Comparison of ENCODE assay signal across 21 cellular contexts in genomic region chr1:152517237-152517811, GRCh38. TPM values are rescaled to one million over a fixed set of nuclear protein-coding genes. Genes with fewer than 3 reads are reported as not detected.
DNase-seq lines count a peak whose midpoint lies in the region; ATAC-seq and TF ChIP-seq lines count a peak whose summit lies in the region.
"Had no signal": no experiment of that assay in that cellular context is flagged by ENCODE, and none has a peak within 500 bp of the region (broad histone marks: within the 10 kb centered on the region; RNA-seq: fewer than 3 reads in every experiment).

No MANE protein-coding gene starts in this region.

- no peak overlapping the region for H3K27ac Mint-ChIP-seq in activated T-helper 2 cell treated with anti-CD3 and anti-CD28 coated beads, Interferon-gamma antibody, Interleukin-2, Interleukin-4, amounts not matched to agents 10 μg/mL and 5 μg/mL and 100 μg/mL, durations not matched to agents 14 hours and 24 hours and 36 hours
- H3K27ac Mint-ChIP-seq: activated CD4-positive, alpha-beta T cell treated with anti-CD3 and anti-CD28 coated beads, Interleukin-2, amount 10 ng/mL, durations not matched to agents 24 days and 14 days; mesothelial cell of epicardium; stimulated activated naive CD8-positive, alpha-beta T cell treated with anti-CD3 and anti-CD28 coated beads, Interleukin-15, amount 100 ng/mL, for 72 hours had no signal

- CTCF ChIA-PET in RWPE1 (lab: Yijun Ruan, JAX), result interaction anchor here (0.6 to 0.7 kb wide), 2 partner anchors 11 to 174 kb away, joined by 3 read pairs; no protein-coding TSS in a partner anchor

- TF ChIP-seq CTCF in right atrium auricular region (IDR thresholded peaks at IDR 0.05) (no peak), RWPE1 (conservative IDR thresholded peaks at IDR 0.05; ENCODE audit: low read depth) (no peak), fibroblast of the aortic adventitia (IDR thresholded peaks at IDR 0.05; ENCODE audit: insufficient read depth, low read length) (no peak)

- ATAC-seq in left cardiac atrium (peak in 1 of 2 donors; percentile 24), HG02623 (IDR thresholded peaks at IDR 0.05; ENCODE audit: unreplicated experiment) (no peak)
- ATAC-seq: stimulated activated naive CD8-positive, alpha-beta T cell treated with anti-CD3 and anti-CD28 coated beads, Interleukin-15, amount 100 ng/mL, for 72 hours had no signal

- no peaks in the 10 kb centered on the region for H3K9me3 ChIP-seq in right atrium auricular region
- H3K9me3 ChIP-seq: HAP-1, upper lobe of left lung had no signal

- H3K36me3 ChIP-seq in right atrium auricular region, result no peaks in the 10 kb centered on the region
- H3K36me3 ChIP-seq: HAP-1, upper lobe of left lung had no signal

- H3K9me3 Mint-ChIP-seq in activated T-helper 2 cell treated with anti-CD3 and anti-CD28 coated beads, Interferon-gamma antibody, Interleukin-2, Interleukin-4, amounts not matched to agents 10 μg/mL and 5 μg/mL and 100 μg/mL, durations not matched to agents 14 hours and 24 hours and 36 hours, result no peaks in the 10 kb centered on the region
- H3K9me3 Mint-ChIP-seq: activated CD4-positive, alpha-beta T cell treated with anti-CD3 and anti-CD28 coated beads, Interleukin-2, amount 10 ng/mL, durations not matched to agents 24 days and 14 days; stimulated activated naive CD8-positive, alpha-beta T cell treated with anti-CD3 and anti-CD28 coated beads, Interleukin-15, amount 100 ng/mL, for 72 hours had no signal

- peaks cover 42% of the 10 kb centered on the region for H3K27me3 Mint-ChIP-seq in activated T-helper 2 cell treated with anti-CD3 and anti-CD28 coated beads, Interferon-gamma antibody, Interleukin-2, Interleukin-4, amounts not matched to agents 10 μg/mL and 5 μg/mL and 100 μg/mL, durations not matched to agents 14 hours and 24 hours and 36 hours (ENCODE audit: low read depth)

- H3K4me1 Mint-ChIP-seq in activated T-helper 2 cell treated with anti-CD3 and anti-CD28 coated beads, Interferon-gamma antibody, Interleukin-2, Interleukin-4, amounts not matched to agents 10 μg/mL and 5 μg/mL and 100 μg/mL, durations not matched to agents 14 hours and 24 hours and 36 hours (ENCODE audit: low read depth), result no peaks in the 10 kb centered on the region
- H3K4me1 Mint-ChIP-seq: activated CD4-positive, alpha-beta T cell treated with anti-CD3 and anti-CD28 coated beads, Interleukin-2, amount 10 ng/mL, durations not matched to agents 24 days and 14 days; mesothelial cell of epicardium; stimulated activated naive CD8-positive, alpha-beta T cell treated with anti-CD3 and anti-CD28 coated beads, Interleukin-15, amount 100 ng/mL, for 72 hours had no signal

- no peaks in the 10 kb centered on the region for H3K36me3 Mint-ChIP-seq in activated T-helper 2 cell treated with anti-CD3 and anti-CD28 coated beads, Interferon-gamma antibody, Interleukin-2, Interleukin-4, amounts not matched to agents 10 μg/mL and 5 μg/mL and 100 μg/mL, durations not matched to agents 14 hours and 24 hours and 36 hours (ENCODE audit: low read depth)
- H3K36me3 Mint-ChIP-seq: CD14-positive monocyte, mesothelial cell of epicardium had no signal

- intact Hi-C loops in left cardiac atrium (cut with DNase I), result no loop called here
- intact Hi-C loops in activated T-helper 2 cell treated with anti-CD3 and anti-CD28 coated beads, Interferon-gamma antibody, Interleukin-2, Interleukin-4, amounts not matched to agents 10 μg/mL and 5 μg/mL and 100 μg/mL, durations not matched to agents 14 hours and 24 hours and 36 hours (cut with micrococcal nuclease), result no loop called here

- no peak overlapping the region for H3K4me3 ChIP-seq in right atrium auricular region
- H3K4me3 ChIP-seq in fibroblast of the aortic adventitia (ENCODE audit: low read depth, low read length), result no peak overlapping the region
- H3K4me3 ChIP-seq: HAP-1, upper lobe of left lung had no signal

- no peak overlapping the region for H3K4me3 Mint-ChIP-seq in activated T-helper 2 cell treated with anti-CD3 and anti-CD28 coated beads, Interferon-gamma antibody, Interleukin-2, Interleukin-4, amounts not matched to agents 10 μg/mL and 5 μg/mL and 100 μg/mL, durations not matched to agents 14 hours and 24 hours and 36 hours (ENCODE audit: low read depth)
- H3K4me3 Mint-ChIP-seq: activated CD4-positive, alpha-beta T cell treated with anti-CD3 and anti-CD28 coated beads, Interleukin-2, amount 10 ng/mL, durations not matched to agents 24 days and 14 days; mesothelial cell of epicardium; stimulated activated naive CD8-positive, alpha-beta T cell treated with anti-CD3 and anti-CD28 coated beads, Interleukin-15, amount 100 ng/mL, for 72 hours had no signal

- H3K27ac ChIP-seq in right atrium auricular region, result no peak overlapping the region
- H3K27ac ChIP-seq in RWPE1, result peak overlapping the region; percentile 90
- H3K27ac ChIP-seq: upper lobe of left lung had no signal

- peaks cover 0 to 5% of the 10 kb centered on the region in 2 donors for H3K27me3 ChIP-seq in right atrium auricular region

- H3K4me1 ChIP-seq in right atrium auricular region, result peaks cover 0 to 12% of the 10 kb centered on the region in 2 donors
- H3K4me1 ChIP-seq: HAP-1 had no signal

- POLR2A ChIA-PET in RWPE1 (lab: Yijun Ruan, JAX; ENCODE audit: low non-redundant PET), result interaction anchor here (0.6 kb wide), 1 partner anchor 1477 kb away, joined by 3 read pairs; no protein-coding TSS in a partner anchor

- DNase-seq in left cardiac atrium (peak; percentile 24), right atrium auricular region (ENCODE audit: low spot score) (no peak), RWPE1 (ENCODE audit: low spot score) (peak; percentile 67), fibroblast of the aortic adventitia (ENCODE audit: low read depth) (peak; percentile 2), Kasumi-1 (lab: John Stamatoyannopoulos, UW) (no peak), GDM1 (lab: John Stamatoyannopoulos, UW) (no peak)
- DNase-seq in activated T-helper 2 cell treated with anti-CD3 and anti-CD28 coated beads, Interferon-gamma antibody, Interleukin-2, Interleukin-4, amounts not matched to agents 10 μg/mL and 5 μg/mL and 100 μg/mL, durations not matched to agents 14 hours and 24 hours and 36 hours (ENCODE audit: low spot score), result no peak
- DNase-seq: activated CD4-positive, alpha-beta T cell treated with anti-CD3 and anti-CD28 coated beads, Interleukin-2, amount 10 ng/mL, durations not matched to agents 24 days and 14 days; activated naive CD4-positive, alpha-beta T cell treated with Interleukin-2 at 50 U/mL for 16 hours; aorta; DMS53; MV-4-11; NCI-H2029 treated with DMSO at 0.1 percent for 48 hours; NCI-H524 treated with DMSO at 0.1 percent for 48 hours; OCI-M1; stimulated activated naive CD8-positive, alpha-beta T cell treated with anti-CD3 and anti-CD28 coated beads, Interleukin-15, amount 100 ng/mL, for 72 hours; upper lobe of left lung had no signal

RNA-seq across cellular contexts. Expression of gene CRCT1, which starts 3.0 kb away (rescaled TPM):
- not detected for total RNA-seq in left cardiac atrium
- not detected for total RNA-seq in right atrium auricular region
- total RNA-seq in fibroblast of the aortic adventitia (ENCODE audit: low replicate concordance), result not detected in 2 replicates
- total RNA-seq in activated T-helper 2 cell treated with anti-CD3 and anti-CD28 coated beads, Interferon-gamma antibody, Interleukin-2, Interleukin-4, amounts not matched to agents 10 μg/mL and 5 μg/mL and 100 μg/mL, durations not matched to agents 14 hours and 24 hours and 36 hours, result not detected in 2 replicates
- total RNA-seq: activated CD4-positive, alpha-beta T cell treated with anti-CD3 and anti-CD28 coated beads, Interleukin-2, amount 10 ng/mL, durations not matched to agents 24 days and 14 days; aorta; mesothelial cell of epicardium; upper lobe of left lung had no signal

RNA-seq across cellular contexts. Expression of gene LCE5A, which starts 6.7 kb away (rescaled TPM):
- total RNA-seq in left cardiac atrium, result not detected
- total RNA-seq in right atrium auricular region, result not detected
- total RNA-seq in fibroblast of the aortic adventitia (ENCODE audit: low replicate concordance), result not detected in 2 replicates
- total RNA-seq in activated T-helper 2 cell treated with anti-CD3 and anti-CD28 coated beads, Interferon-gamma antibody, Interleukin-2, Interleukin-4, amounts not matched to agents 10 μg/mL and 5 μg/mL and 100 μg/mL, durations not matched to agents 14 hours and 24 hours and 36 hours, result not detected in 2 replicates
- total RNA-seq: activated CD4-positive, alpha-beta T cell treated with anti-CD3 and anti-CD28 coated beads, Interleukin-2, amount 10 ng/mL, durations not matched to agents 24 days and 14 days; aorta; mesothelial cell of epicardium; upper lobe of left lung had no signal

RNA-seq across cellular contexts. Expression of gene LCE3E, which starts 49.3 kb away (rescaled TPM):
- not detected for total RNA-seq in left cardiac atrium
- not detected for total RNA-seq in right atrium auricular region
- not detected in 2 replicates for total RNA-seq in fibroblast of the aortic adventitia (ENCODE audit: low replicate concordance)
- total RNA-seq in activated T-helper 2 cell treated with anti-CD3 and anti-CD28 coated beads, Interferon-gamma antibody, Interleukin-2, Interleukin-4, amounts not matched to agents 10 μg/mL and 5 μg/mL and 100 μg/mL, durations not matched to agents 14 hours and 24 hours and 36 hours, result not detected in 2 replicates
- total RNA-seq: activated CD4-positive, alpha-beta T cell treated with anti-CD3 and anti-CD28 coated beads, Interleukin-2, amount 10 ng/mL, durations not matched to agents 24 days and 14 days; aorta; mesothelial cell of epicardium; upper lobe of left lung had no signal

Comparison
In these comparisons a context has a peak if more than half of its experiments do, and no peak if none do; other contexts are left out.
1. DNase-seq: peak in left cardiac atrium (single experiment), RWPE1 (single experiment) and fibroblast of the aortic adventitia (single experiment); none in right atrium auricular region (single experiment), Kasumi-1 (0 of 2), GDM1 (single experiment) and activated T-helper 2 cell treated with anti-CD3 and anti-CD28 coated beads, Interferon-gamma antibody, Interleukin-2, Interleukin-4, amounts not matched to agents 10 μg/mL and 5 μg/mL and 100 μg/mL, durations not matched to agents 14 hours and 24 hours and 36 hours (single experiment).